In genomic region chr6:37699138-37699766, GRCh38 we compare ENCODE assay signal across 1 cellular context.
TF ChIP-seq lines count a peak whose summit lies in the region.

No MANE protein-coding gene starts in this region.

TF ChIP-seq in H1, 55 proteins besides CTCF, POLR2A, EP300 and RAD21 (continued from another document):
- no peak for TF ChIP-seq SP1 (IDR thresholded peaks at IDR 0.05; ENCODE audit: low read depth, low read length)
- no peak for TF ChIP-seq PHF8 (conservative IDR thresholded peaks at IDR 0.05; ENCODE audit: low read depth, low read length)
